Comparison of ENCODE assay signal across 1 cellular context in genomic region chr12:107973950-107974349, GRCh38.
TF ChIP-seq lines count a peak whose summit lies in the region.

No MANE protein-coding gene starts in this region.

TF ChIP-seq in SK-N-SH, 30 proteins besides CTCF, POLR2A, EP300 and RAD21 (continued from another document):
- TF ChIP-seq, protein P1, sequence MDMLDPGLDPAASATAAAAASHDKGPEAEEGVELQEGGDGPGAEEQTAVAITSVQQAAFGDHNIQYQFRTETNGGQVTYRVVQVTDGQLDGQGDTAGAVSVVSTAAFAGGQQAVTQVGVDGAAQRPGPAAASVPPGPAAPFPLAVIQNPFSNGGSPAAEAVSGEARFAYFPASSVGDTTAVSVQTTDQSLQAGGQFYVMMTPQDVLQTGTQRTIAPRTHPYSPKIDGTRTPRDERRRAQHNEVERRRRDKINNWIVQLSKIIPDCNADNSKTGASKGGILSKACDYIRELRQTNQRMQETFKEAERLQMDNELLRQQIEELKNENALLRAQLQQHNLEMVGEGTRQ (IDR thresholded peaks at IDR 0.05; ENCODE audit: borderline replicate concordance, low read depth, low read length): no peak
- TF ChIP-seq SIN3A (IDR thresholded peaks at IDR 0.05; ENCODE audit: borderline replicate concordance, low read depth, low read length): no peak
- no peak for TF ChIP-seq MEF2A (IDR thresholded peaks at IDR 0.05; ENCODE audit: borderline replicate concordance, low read depth)
